1 cellular context compared by ENCODE assay signal in the genomic region with DNA sequence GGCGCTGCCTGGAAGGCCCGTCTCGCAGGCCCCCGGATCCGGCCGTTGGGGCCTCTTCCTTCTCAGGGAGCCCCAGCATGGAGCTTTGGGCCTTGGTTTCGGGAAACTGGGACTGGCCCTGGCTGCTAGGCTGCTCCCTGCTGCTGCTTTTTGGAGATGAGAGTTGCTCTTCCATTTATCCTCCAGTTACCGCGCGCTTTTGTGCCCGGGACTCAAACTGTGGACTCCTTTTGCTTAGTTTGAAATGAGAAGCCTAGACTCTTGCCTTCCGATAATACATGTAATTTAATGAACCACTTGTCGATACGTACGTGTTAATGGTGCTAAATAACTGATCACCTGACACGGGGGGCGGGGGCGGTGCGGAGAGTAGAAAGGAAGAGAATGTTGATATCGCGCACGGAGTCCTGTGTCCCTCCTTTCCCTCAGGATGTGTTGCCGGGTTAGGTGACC.
TF ChIP-seq lines count a peak whose summit lies in the region.

No MANE protein-coding gene starts in this region.

TF ChIP-seq in K562, 482 proteins besides CTCF, POLR2A, EP300 and RAD21 (continues in another document):
- TF ChIP-seq, protein P1, sequence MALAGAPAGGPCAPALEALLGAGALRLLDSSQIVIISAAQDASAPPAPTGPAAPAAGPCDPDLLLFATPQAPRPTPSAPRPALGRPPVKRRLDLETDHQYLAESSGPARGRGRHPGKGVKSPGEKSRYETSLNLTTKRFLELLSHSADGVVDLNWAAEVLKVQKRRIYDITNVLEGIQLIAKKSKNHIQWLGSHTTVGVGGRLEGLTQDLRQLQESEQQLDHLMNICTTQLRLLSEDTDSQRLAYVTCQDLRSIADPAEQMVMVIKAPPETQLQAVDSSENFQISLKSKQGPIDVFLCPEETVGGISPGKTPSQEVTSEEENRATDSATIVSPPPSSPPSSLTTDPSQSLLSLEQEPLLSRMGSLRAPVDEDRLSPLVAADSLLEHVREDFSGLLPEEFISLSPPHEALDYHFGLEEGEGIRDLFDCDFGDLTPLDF (CRISPR knock-in tag; IDR thresholded peaks at IDR 0.05) = peak; percentile 42; the same call in 1 of the 2 replicates
- TF ChIP-seq NR2C2 (CRISPR knock-in tag; IDR thresholded peaks at IDR 0.05) (no peak), NR2C2 (tag; IDR thresholded peaks at IDR 0.05) (no peak; the same call in 1 of the 2 replicates), ESRRA (IDR thresholded peaks at IDR 0.05; ENCODE audit: borderline replicate concordance, low read depth) (no peak), ETV5 (CRISPR knock-in tag; IDR thresholded peaks at IDR 0.05; ENCODE audit: low read depth) (no peak), FOXJ2 (tag; IDR thresholded peaks at IDR 0.05) (peak; percentile 36; the same call in 1 of the 2 replicates), GTF2E2 (tag; IDR thresholded peaks at IDR 0.05) (0 out of 2 replicates have a peak, but pooled peaks have one; percentile 15), KAT2B (IDR thresholded peaks at IDR 0.05; ENCODE audit: low read depth, low read length) (no peak), ATF7 (IDR thresholded peaks at IDR 0.05) (no peak), RBBP5 (IDR thresholded peaks at IDR 0.05; ENCODE audit: borderline replicate concordance, insufficient read depth, low read length, poor library complexity, severe bottlenecking) (peak; percentile 10), MAZ (CRISPR knock-in tag; conservative IDR thresholded peaks at IDR 0.05 in 1 of 2, IDR thresholded peaks at IDR 0.05 in 1 of 2) (peak in 1 of 2 experiments; percentile 32; a peak in 1 of 4 replicates), CXXC5 (CRISPR knock-in tag; IDR thresholded peaks at IDR 0.05) (no peak), MTF1 (CRISPR knock-in tag; IDR thresholded peaks at IDR 0.05; ENCODE audit: borderline replicate concordance) (no peak), DACH1 (IDR thresholded peaks at IDR 0.05; ENCODE audit: partially characterized antibody) (peak; percentile 26), BRD4 (IDR thresholded peaks at IDR 0.05) (no peak), HDAC1 (IDR thresholded peaks at IDR 0.05) (peak in 1 of 2 experiments; percentile 15; a peak in 1 of 4 replicates), SIN3A (IDR thresholded peaks at IDR 0.05; ENCODE audit: borderline replicate concordance in 2 of 2, control insufficient read depth in 1 of 2, low read depth in 2 of 2, low read length in 2 of 2) (0 out of 4 replicates have a peak, but pooled peaks of 1 of the 2 experiments have one; percentile 31), ZNF12 (CRISPR knock-in tag; IDR thresholded peaks at IDR 0.05) (no peak), YBX1 (IDR thresholded peaks at IDR 0.05) (no peak), CBX2 (IDR thresholded peaks at IDR 0.05; ENCODE audit: insufficient read depth, low read length, poor library complexity, severe bottlenecking) (no peak), NFXL1 (CRISPR knock-in tag; IDR thresholded peaks at IDR 0.05) (no peak), ZFPM2 (CRISPR knock-in tag; IDR thresholded peaks at IDR 0.05) (no peak), KDM1A (IDR thresholded peaks at IDR 0.05) (no peak), XRCC4 (IDR thresholded peaks at IDR 0.05; ENCODE audit: extremely low read depth, insufficient read depth, insufficient read length) (no peak), ZNF165 (CRISPR knock-in tag; IDR thresholded peaks at IDR 0.05; ENCODE audit: borderline replicate concordance) (no peak), SOX6 (IDR thresholded peaks at IDR 0.05) (no peak), XRCC5 (IDR thresholded peaks at IDR 0.05; ENCODE audit: low read depth, low read length) (0 out of 2 replicates have a peak, but pooled peaks have one; percentile 8)
- TF ChIP-seq, protein P2, sequence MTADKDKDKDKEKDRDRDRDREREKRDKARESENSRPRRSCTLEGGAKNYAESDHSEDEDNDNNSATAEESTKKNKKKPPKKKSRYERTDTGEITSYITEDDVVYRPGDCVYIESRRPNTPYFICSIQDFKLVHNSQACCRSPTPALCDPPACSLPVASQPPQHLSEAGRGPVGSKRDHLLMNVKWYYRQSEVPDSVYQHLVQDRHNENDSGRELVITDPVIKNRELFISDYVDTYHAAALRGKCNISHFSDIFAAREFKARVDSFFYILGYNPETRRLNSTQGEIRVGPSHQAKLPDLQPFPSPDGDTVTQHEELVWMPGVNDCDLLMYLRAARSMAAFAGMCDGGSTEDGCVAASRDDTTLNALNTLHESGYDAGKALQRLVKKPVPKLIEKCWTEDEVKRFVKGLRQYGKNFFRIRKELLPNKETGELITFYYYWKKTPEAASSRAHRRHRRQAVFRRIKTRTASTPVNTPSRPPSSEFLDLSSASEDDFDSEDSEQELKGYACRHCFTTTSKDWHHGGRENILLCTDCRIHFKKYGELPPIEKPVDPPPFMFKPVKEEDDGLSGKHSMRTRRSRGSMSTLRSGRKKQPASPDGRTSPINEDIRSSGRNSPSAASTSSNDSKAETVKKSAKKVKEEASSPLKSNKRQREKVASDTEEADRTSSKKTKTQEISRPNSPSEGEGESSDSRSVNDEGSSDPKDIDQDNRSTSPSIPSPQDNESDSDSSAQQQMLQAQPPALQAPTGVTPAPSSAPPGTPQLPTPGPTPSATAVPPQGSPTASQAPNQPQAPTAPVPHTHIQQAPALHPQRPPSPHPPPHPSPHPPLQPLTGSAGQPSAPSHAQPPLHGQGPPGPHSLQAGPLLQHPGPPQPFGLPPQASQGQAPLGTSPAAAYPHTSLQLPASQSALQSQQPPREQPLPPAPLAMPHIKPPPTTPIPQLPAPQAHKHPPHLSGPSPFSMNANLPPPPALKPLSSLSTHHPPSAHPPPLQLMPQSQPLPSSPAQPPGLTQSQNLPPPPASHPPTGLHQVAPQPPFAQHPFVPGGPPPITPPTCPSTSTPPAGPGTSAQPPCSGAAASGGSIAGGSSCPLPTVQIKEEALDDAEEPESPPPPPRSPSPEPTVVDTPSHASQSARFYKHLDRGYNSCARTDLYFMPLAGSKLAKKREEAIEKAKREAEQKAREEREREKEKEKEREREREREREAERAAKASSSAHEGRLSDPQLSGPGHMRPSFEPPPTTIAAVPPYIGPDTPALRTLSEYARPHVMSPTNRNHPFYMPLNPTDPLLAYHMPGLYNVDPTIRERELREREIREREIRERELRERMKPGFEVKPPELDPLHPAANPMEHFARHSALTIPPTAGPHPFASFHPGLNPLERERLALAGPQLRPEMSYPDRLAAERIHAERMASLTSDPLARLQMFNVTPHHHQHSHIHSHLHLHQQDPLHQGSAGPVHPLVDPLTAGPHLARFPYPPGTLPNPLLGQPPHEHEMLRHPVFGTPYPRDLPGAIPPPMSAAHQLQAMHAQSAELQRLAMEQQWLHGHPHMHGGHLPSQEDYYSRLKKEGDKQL (CRISPR knock-in tag; IDR thresholded peaks at IDR 0.05; ENCODE audit: borderline replicate concordance) = no peak
- TF ChIP-seq, protein P3, sequence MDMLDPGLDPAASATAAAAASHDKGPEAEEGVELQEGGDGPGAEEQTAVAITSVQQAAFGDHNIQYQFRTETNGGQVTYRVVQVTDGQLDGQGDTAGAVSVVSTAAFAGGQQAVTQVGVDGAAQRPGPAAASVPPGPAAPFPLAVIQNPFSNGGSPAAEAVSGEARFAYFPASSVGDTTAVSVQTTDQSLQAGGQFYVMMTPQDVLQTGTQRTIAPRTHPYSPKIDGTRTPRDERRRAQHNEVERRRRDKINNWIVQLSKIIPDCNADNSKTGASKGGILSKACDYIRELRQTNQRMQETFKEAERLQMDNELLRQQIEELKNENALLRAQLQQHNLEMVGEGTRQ (CRISPR knock-in tag; IDR thresholded peaks at IDR 0.05) = peak; percentile 29; the same call in 1 of the 2 replicates
- TF ChIP-seq, protein P4, sequence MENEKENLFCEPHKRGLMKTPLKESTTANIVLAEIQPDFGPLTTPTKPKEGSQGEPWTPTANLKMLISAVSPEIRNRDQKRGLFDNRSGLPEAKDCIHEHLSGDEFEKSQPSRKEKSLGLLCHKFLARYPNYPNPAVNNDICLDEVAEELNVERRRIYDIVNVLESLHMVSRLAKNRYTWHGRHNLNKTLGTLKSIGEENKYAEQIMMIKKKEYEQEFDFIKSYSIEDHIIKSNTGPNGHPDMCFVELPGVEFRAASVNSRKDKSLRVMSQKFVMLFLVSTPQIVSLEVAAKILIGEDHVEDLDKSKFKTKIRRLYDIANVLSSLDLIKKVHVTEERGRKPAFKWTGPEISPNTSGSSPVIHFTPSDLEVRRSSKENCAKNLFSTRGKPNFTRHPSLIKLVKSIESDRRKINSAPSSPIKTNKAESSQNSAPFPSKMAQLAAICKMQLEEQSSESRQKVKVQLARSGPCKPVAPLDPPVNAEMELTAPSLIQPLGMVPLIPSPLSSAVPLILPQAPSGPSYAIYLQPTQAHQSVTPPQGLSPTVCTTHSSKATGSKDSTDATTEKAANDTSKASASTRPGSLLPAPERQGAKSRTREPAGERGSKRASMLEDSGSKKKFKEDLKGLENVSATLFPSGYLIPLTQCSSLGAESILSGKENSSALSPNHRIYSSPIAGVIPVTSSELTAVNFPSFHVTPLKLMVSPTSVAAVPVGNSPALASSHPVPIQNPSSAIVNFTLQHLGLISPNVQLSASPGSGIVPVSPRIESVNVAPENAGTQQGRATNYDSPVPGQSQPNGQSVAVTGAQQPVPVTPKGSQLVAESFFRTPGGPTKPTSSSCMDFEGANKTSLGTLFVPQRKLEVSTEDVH (IDR thresholded peaks at IDR 0.05; ENCODE audit: low read depth, partially characterized antibody) = no peak
- TF ChIP-seq, protein P5, sequence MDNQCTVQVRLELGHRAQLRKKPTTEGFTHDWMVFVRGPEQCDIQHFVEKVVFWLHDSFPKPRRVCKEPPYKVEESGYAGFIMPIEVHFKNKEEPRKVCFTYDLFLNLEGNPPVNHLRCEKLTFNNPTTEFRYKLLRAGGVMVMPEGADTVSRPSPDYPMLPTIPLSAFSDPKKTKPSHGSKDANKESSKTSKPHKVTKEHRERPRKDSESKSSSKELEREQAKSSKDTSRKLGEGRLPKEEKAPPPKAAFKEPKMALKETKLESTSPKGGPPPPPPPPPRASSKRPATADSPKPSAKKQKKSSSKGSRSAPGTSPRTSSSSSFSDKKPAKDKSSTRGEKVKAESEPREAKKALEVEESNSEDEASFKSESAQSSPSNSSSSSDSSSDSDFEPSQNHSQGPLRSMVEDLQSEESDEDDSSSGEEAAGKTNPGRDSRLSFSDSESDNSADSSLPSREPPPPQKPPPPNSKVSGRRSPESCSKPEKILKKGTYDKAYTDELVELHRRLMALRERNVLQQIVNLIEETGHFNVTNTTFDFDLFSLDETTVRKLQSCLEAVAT (IDR thresholded peaks at IDR 0.05) = no peak
- TF ChIP-seq, protein P6, sequence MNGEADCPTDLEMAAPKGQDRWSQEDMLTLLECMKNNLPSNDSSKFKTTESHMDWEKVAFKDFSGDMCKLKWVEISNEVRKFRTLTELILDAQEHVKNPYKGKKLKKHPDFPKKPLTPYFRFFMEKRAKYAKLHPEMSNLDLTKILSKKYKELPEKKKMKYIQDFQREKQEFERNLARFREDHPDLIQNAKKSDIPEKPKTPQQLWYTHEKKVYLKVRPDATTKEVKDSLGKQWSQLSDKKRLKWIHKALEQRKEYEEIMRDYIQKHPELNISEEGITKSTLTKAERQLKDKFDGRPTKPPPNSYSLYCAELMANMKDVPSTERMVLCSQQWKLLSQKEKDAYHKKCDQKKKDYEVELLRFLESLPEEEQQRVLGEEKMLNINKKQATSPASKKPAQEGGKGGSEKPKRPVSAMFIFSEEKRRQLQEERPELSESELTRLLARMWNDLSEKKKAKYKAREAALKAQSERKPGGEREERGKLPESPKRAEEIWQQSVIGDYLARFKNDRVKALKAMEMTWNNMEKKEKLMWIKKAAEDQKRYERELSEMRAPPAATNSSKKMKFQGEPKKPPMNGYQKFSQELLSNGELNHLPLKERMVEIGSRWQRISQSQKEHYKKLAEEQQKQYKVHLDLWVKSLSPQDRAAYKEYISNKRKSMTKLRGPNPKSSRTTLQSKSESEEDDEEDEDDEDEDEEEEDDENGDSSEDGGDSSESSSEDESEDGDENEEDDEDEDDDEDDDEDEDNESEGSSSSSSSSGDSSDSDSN (IDR thresholded peaks at IDR 0.05; ENCODE audit: borderline replicate concordance in 1 of 2, low read depth in 2 of 2, low read length in 2 of 2) = peak in 1 of 2 experiments; percentile 46; a peak in 1 of 4 replicates
- TF ChIP-seq, protein P7, sequence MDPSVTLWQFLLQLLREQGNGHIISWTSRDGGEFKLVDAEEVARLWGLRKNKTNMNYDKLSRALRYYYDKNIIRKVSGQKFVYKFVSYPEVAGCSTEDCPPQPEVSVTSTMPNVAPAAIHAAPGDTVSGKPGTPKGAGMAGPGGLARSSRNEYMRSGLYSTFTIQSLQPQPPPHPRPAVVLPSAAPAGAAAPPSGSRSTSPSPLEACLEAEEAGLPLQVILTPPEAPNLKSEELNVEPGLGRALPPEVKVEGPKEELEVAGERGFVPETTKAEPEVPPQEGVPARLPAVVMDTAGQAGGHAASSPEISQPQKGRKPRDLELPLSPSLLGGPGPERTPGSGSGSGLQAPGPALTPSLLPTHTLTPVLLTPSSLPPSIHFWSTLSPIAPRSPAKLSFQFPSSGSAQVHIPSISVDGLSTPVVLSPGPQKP (CRISPR knock-in tag; IDR thresholded peaks at IDR 0.05) = no peak
- TF ChIP-seq, protein P8, sequence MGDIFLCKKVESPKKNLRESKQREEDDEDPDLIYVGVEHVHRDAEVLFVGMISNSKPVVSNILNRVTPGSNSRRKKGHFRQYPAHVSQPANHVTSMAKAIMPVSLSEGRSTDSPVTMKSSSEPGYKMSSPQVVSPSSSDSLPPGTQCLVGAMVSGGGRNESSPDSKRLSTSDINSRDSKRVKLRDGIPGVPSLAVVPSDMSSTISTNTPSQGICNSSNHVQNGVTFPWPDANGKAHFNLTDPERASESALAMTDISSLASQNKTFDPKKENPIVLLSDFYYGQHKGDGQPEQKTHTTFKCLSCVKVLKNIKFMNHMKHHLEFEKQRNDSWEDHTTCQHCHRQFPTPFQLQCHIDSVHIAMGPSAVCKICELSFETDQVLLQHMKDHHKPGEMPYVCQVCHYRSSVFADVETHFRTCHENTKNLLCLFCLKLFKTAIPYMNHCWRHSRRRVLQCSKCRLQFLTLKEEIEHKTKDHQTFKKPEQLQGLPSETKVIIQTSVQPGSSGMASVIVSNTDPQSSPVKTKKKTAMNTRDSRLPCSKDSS (IDR thresholded peaks at IDR 0.05; ENCODE audit: low read depth, partially characterized antibody) = no peak
- TF ChIP-seq, protein P9, sequence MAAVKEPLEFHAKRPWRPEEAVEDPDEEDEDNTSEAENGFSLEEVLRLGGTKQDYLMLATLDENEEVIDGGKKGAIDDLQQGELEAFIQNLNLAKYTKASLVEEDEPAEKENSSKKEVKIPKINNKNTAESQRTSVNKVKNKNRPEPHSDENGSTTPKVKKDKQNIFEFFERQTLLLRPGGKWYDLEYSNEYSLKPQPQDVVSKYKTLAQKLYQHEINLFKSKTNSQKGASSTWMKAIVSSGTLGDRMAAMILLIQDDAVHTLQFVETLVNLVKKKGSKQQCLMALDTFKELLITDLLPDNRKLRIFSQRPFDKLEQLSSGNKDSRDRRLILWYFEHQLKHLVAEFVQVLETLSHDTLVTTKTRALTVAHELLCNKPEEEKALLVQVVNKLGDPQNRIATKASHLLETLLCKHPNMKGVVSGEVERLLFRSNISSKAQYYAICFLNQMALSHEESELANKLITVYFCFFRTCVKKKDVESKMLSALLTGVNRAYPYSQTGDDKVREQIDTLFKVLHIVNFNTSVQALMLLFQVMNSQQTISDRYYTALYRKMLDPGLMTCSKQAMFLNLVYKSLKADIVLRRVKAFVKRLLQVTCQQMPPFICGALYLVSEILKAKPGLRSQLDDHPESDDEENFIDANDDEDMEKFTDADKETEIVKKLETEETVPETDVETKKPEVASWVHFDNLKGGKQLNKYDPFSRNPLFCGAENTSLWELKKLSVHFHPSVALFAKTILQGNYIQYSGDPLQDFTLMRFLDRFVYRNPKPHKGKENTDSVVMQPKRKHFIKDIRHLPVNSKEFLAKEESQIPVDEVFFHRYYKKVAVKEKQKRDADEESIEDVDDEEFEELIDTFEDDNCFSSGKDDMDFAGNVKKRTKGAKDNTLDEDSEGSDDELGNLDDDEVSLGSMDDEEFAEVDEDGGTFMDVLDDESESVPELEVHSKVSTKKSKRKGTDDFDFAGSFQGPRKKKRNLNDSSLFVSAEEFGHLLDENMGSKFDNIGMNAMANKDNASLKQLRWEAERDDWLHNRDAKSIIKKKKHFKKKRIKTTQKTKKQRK (IDR thresholded peaks at IDR 0.05; ENCODE audit: borderline replicate concordance, low read depth, low read length) = no peak
